In the genomic region with DNA sequence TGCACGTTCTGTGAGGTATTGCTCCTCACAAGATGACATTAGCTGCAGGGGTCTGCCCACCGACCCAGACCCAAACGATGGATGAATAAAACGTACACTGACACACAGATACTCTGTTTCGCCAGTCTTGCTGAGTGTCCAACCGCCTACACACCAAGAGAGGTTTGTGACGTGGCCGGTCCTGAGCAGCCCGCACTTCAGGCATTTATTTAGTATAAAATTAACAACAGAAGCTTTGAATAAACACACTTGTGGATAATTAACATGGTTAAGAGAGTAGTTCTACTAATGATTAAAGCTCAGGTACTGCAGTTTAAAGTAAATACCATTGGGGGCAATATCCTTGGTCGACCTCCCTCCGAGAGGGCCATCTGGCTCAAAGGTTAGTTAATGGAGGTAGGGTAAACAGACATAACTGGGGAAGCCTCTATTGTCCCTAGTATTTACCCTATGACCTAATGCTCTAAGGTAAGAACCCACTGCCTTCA, we compare ENCODE assay signal across 1 cellular context.
TF ChIP-seq lines count a peak whose summit lies in the region.

No MANE protein-coding gene starts in this region.

TF ChIP-seq in HepG2, 621 proteins besides CTCF, POLR2A, EP300 and RAD21 (continued from another document and continues in another):
- TF ChIP-seq, protein P1, sequence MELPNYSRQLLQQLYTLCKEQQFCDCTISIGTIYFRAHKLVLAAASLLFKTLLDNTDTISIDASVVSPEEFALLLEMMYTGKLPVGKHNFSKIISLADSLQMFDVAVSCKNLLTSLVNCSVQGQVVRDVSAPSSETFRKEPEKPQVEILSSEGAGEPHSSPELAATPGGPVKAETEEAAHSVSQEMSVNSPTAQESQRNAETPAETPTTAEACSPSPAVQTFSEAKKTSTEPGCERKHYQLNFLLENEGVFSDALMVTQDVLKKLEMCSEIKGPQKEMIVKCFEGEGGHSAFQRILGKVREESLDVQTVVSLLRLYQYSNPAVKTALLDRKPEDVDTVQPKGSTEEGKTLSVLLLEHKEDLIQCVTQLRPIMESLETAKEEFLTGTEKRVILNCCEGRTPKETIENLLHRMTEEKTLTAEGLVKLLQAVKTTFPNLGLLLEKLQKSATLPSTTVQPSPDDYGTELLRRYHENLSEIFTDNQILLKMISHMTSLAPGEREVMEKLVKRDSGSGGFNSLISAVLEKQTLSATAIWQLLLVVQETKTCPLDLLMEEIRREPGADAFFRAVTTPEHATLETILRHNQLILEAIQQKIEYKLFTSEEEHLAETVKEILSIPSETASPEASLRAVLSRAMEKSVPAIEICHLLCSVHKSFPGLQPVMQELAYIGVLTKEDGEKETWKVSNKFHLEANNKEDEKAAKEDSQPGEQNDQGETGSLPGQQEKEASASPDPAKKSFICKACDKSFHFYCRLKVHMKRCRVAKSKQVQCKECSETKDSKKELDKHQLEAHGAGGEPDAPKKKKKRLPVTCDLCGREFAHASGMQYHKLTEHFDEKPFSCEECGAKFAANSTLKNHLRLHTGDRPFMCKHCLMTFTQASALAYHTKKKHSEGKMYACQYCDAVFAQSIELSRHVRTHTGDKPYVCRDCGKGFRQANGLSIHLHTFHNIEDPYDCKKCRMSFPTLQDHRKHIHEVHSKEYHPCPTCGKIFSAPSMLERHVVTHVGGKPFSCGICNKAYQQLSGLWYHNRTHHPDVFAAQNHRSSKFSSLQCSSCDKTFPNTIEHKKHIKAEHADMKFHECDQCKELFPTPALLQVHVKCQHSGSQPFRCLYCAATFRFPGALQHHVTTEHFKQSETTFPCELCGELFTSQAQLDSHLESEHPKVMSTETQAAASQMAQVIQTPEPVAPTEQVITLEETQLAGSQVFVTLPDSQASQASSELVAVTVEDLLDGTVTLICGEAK (IDR thresholded peaks at IDR 0.05) = no peak
- TF ChIP-seq, protein P1 (CRISPR knock-in tag; IDR thresholded peaks at IDR 0.05) = peak; percentile 48; the same call in 1 of the 2 replicates
- TF ChIP-seq SP140L (CRISPR knock-in tag; IDR thresholded peaks at IDR 0.05; ENCODE audit: borderline replicate concordance) (no peak; the same call in 1 of the 2 replicates), ZNF549 (CRISPR knock-in tag; IDR thresholded peaks at IDR 0.05) (no peak), TP53 (CRISPR knock-in tag; conservative IDR thresholded peaks at IDR 0.05) (no peak), IRF2 (CRISPR knock-in tag; IDR thresholded peaks at IDR 0.05) (peak; percentile 82), RXRA (CRISPR knock-in tag; IDR thresholded peaks at IDR 0.05) (peak; percentile 96; the same call in 1 of the 2 replicates), KLF13 (CRISPR knock-in tag; IDR thresholded peaks at IDR 0.05) (no peak), FOXK2 (IDR thresholded peaks at IDR 0.05) (0 out of 2 replicates have a peak, but pooled peaks have one; percentile 36), TMF1 (CRISPR knock-in tag; IDR thresholded peaks at IDR 0.05; ENCODE audit: low read depth) (no peak), ZNF619 (CRISPR knock-in tag; IDR thresholded peaks at IDR 0.05) (no peak), ZNF136 (CRISPR knock-in tag; IDR thresholded peaks at IDR 0.05; ENCODE audit: low read depth) (no peak), NPAS2 (CRISPR knock-in tag; IDR thresholded peaks at IDR 0.05; ENCODE audit: borderline replicate concordance) (no peak), TBX3 (IDR thresholded peaks at IDR 0.05; ENCODE audit: borderline replicate concordance) (peak; percentile 86; the same call in 1 of the 2 replicates), KLF15 (CRISPR knock-in tag; IDR thresholded peaks at IDR 0.05; ENCODE audit: borderline replicate concordance) (no peak), ARNTL (CRISPR knock-in tag; IDR thresholded peaks at IDR 0.05) (no peak), ZNF550 (CRISPR knock-in tag; IDR thresholded peaks at IDR 0.05; ENCODE audit: borderline replicate concordance) (no peak), TCF7L2 (IDR thresholded peaks at IDR 0.05; ENCODE audit: low read depth, low read length) (no peak), ZNF777 (CRISPR knock-in tag; IDR thresholded peaks at IDR 0.05) (no peak), ZKSCAN5 (CRISPR knock-in tag; IDR thresholded peaks at IDR 0.05) (no peak), ZNF256 (CRISPR knock-in tag; conservative IDR thresholded peaks at IDR 0.05) (no peak), ZNF432 (CRISPR knock-in tag; IDR thresholded peaks at IDR 0.05; ENCODE audit: borderline replicate concordance) (no peak), NR2F2 (IDR thresholded peaks at IDR 0.05; ENCODE audit: borderline replicate concordance, low read depth) (peak; percentile 78; the same call in 1 of the 2 replicates), GPN1 (CRISPR knock-in tag; IDR thresholded peaks at IDR 0.05; ENCODE audit: borderline replicate concordance) (no peak), ZNF296 (CRISPR knock-in tag; conservative IDR thresholded peaks at IDR 0.05) (no peak)
- TF ChIP-seq, protein P2, sequence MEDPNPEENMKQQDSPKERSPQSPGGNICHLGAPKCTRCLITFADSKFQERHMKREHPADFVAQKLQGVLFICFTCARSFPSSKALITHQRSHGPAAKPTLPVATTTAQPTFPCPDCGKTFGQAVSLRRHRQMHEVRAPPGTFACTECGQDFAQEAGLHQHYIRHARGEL (CRISPR knock-in tag; IDR thresholded peaks at IDR 0.05) = no peak
- TF ChIP-seq, protein P3, sequence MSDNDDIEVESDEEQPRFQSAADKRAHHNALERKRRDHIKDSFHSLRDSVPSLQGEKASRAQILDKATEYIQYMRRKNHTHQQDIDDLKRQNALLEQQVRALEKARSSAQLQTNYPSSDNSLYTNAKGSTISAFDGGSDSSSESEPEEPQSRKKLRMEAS (IDR thresholded peaks at IDR 0.05) = peak; percentile 36; the same call in 1 of the 2 replicates
- TF ChIP-seq, protein P4, sequence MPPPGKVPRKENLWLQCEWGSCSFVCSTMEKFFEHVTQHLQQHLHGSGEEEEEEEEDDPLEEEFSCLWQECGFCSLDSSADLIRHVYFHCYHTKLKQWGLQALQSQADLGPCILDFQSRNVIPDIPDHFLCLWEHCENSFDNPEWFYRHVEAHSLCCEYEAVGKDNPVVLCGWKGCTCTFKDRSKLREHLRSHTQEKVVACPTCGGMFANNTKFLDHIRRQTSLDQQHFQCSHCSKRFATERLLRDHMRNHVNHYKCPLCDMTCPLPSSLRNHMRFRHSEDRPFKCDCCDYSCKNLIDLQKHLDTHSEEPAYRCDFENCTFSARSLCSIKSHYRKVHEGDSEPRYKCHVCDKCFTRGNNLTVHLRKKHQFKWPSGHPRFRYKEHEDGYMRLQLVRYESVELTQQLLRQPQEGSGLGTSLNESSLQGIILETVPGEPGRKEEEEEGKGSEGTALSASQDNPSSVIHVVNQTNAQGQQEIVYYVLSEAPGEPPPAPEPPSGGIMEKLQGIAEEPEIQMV (CRISPR knock-in tag; IDR thresholded peaks at IDR 0.05; ENCODE audit: low read depth) = no peak
- TF ChIP-seq, protein P5, sequence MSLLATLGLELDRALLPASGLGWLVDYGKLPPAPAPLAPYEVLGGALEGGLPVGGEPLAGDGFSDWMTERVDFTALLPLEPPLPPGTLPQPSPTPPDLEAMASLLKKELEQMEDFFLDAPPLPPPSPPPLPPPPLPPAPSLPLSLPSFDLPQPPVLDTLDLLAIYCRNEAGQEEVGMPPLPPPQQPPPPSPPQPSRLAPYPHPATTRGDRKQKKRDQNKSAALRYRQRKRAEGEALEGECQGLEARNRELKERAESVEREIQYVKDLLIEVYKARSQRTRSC (CRISPR knock-in tag; IDR thresholded peaks at IDR 0.05; ENCODE audit: low read depth) = no peak
- TF ChIP-seq, protein P6, sequence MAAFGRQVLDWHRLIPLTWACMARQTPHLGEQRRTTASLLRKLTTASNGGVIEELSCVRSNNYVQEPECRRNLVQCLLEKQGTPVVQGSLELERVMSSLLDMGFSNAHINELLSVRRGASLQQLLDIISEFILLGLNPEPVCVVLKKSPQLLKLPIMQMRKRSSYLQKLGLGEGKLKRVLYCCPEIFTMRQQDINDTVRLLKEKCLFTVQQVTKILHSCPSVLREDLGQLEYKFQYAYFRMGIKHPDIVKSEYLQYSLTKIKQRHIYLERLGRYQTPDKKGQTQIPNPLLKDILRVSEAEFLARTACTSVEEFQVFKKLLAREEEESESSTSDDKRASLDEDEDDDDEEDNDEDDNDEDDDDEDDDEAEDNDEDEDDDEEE (CRISPR knock-in tag; IDR thresholded peaks at IDR 0.05) = no peak
- TF ChIP-seq, protein P7, sequence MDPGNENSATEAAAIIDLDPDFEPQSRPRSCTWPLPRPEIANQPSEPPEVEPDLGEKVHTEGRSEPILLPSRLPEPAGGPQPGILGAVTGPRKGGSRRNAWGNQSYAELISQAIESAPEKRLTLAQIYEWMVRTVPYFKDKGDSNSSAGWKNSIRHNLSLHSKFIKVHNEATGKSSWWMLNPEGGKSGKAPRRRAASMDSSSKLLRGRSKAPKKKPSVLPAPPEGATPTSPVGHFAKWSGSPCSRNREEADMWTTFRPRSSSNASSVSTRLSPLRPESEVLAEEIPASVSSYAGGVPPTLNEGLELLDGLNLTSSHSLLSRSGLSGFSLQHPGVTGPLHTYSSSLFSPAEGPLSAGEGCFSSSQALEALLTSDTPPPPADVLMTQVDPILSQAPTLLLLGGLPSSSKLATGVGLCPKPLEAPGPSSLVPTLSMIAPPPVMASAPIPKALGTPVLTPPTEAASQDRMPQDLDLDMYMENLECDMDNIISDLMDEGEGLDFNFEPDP (CRISPR knock-in tag; conservative IDR thresholded peaks at IDR 0.05) = no peak
- TF ChIP-seq, protein P8, sequence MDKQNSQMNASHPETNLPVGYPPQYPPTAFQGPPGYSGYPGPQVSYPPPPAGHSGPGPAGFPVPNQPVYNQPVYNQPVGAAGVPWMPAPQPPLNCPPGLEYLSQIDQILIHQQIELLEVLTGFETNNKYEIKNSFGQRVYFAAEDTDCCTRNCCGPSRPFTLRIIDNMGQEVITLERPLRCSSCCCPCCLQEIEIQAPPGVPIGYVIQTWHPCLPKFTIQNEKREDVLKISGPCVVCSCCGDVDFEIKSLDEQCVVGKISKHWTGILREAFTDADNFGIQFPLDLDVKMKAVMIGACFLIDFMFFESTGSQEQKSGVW (CRISPR knock-in tag; IDR thresholded peaks at IDR 0.05; ENCODE audit: borderline replicate concordance) = no peak
- TF ChIP-seq, protein P9, sequence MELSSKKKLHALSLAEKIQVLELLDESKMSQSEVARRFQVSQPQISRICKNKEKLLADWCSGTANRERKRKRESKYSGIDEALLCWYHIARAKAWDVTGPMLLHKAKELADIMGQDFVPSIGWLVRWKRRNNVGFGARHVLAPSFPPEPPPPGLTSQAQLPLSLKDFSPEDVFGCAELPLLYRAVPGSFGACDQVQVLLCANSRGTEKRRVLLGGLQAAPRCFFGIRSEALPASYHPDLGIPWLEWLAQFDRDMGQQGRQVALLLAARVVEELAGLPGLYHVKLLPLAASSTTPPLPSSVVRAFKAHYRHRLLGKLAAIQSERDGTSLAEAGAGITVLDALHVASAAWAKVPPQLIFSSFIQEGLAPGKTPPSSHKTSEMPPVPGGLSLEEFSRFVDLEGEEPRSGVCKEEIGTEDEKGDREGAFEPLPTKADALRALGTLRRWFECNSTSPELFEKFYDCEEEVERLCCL (CRISPR knock-in tag; IDR thresholded peaks at IDR 0.05; ENCODE audit: borderline replicate concordance) = no peak
- TF ChIP-seq, protein P10, sequence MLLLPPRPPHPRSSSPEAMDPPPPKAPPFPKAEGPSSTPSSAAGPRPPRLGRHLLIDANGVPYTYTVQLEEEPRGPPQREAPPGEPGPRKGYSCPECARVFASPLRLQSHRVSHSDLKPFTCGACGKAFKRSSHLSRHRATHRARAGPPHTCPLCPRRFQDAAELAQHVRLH (CRISPR knock-in tag; IDR thresholded peaks at IDR 0.05; ENCODE audit: borderline replicate concordance, low read depth) = no peak
- TF ChIP-seq, protein P11, sequence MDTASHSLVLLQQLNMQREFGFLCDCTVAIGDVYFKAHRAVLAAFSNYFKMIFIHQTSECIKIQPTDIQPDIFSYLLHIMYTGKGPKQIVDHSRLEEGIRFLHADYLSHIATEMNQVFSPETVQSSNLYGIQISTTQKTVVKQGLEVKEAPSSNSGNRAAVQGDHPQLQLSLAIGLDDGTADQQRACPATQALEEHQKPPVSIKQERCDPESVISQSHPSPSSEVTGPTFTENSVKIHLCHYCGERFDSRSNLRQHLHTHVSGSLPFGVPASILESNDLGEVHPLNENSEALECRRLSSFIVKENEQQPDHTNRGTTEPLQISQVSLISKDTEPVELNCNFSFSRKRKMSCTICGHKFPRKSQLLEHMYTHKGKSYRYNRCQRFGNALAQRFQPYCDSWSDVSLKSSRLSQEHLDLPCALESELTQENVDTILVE (CRISPR knock-in tag; IDR thresholded peaks at IDR 0.05) = 0 out of 2 replicates have a peak, but pooled peaks have one; percentile 20
